Comparison of ENCODE assay signal across 25 cellular contexts in genomic region chr20:9576695-9577094, GRCh38.
DNase-seq lines count a peak whose midpoint lies in the region; ATAC-seq, FAIRE-seq and TF ChIP-seq lines count a peak whose summit lies in the region.
"Had no signal": no experiment of that assay in that cellular context is flagged by ENCODE, and none has a peak within 500 bp of the region (broad histone marks: within the 10 kb centered on the region; RNA-seq: fewer than 3 reads in every experiment).

No MANE protein-coding gene starts in this region.

- H3K9me2 ChIP-seq in Loucy (replicated peaks; ENCODE audit: low read depth, low read length) = no peaks in the 10 kb centered on the region

- H3K14ac ChIP-seq in H1 (ENCODE audit: insufficient read length) = no peak overlapping the region

- H3K79me1 ChIP-seq in H1 (ENCODE audit: low read depth, low read length) = no peaks in the 10 kb centered on the region

- no peak overlapping the region for H4K8ac ChIP-seq in H1 (ENCODE audit: extremely low read depth, insufficient read depth, low read length)

- TF ChIP-seq EP300 in H1 (IDR thresholded peaks at IDR 0.05; ENCODE audit: borderline replicate concordance in 1 of 2, low read depth in 2 of 2, low read length in 2 of 2) = no peak

- H3K9ac ChIP-seq in Loucy (ENCODE audit: low read depth, low read length, poor library complexity, severe bottlenecking) (peak overlapping the region; percentile 60), H1 (replicated peaks in 1 of 4; ENCODE audit: extremely low read depth in 1 of 4, low read depth in 3 of 4, low read length in 3 of 4) (no peak overlapping the region)

- no peak for TF ChIP-seq RAD21 in H1 (IDR thresholded peaks at IDR 0.05 in 1 of 2, conservative IDR thresholded peaks at IDR 0.05 in 1 of 2; ENCODE audit: low read depth in 2 of 2, low read length in 2 of 2)

- H4K5ac ChIP-seq in H1 (ENCODE audit: insufficient read length, low read depth, low read length) = no peak overlapping the region

- TF ChIP-seq CTCF in A673 (conservative IDR thresholded peaks at IDR 0.05; ENCODE audit: low read depth, low read length) (no peak), Loucy (conservative IDR thresholded peaks at IDR 0.05; ENCODE audit: low read length) (no peak), H1 (IDR thresholded peaks at IDR 0.05; ENCODE audit: control extremely low read depth in 1 of 3, insufficient read depth in 1 of 3, low read depth in 1 of 3, low read length in 3 of 3) (no peak), testis (IDR thresholded peaks at IDR 0.05) (no peak)

- H3K23ac ChIP-seq in H1 (ENCODE audit: insufficient read length) = no peak overlapping the region

- H3K56ac ChIP-seq in H1 (replicated peaks; ENCODE audit: insufficient read length, low read depth, low read length) = no peak overlapping the region

- H2BK20ac ChIP-seq in H1 (ENCODE audit: low read length) = no peak overlapping the region

- POLR2A ChIA-PET in A673 (lab: Charles Lee; ENCODE audit: low non-redundant PET) = no interaction called here
- POLR2A ChIA-PET in H1 (lab: Charles Lee; ENCODE audit: partially characterized antibody) = no interaction called here

- DNase-seq in A673 (ENCODE audit: low spot score) = peak; percentile 11
- no peak for DNase-seq in H1 (ENCODE audit: low read depth in 1 of 2, low spot score in 2 of 2)
- peak; percentile 30 for DNase-seq in iPS-NIHi7 (ENCODE audit: extremely low spot score)
- DNase-seq in RPMI8226 = no peak
- no peak for DNase-seq in testis
- DNase-seq in SW 1271 (lab: John Stamatoyannopoulos, UW) = no peak
- DNase-seq: 8988T; CD4-positive, CD25-positive, alpha-beta regulatory T cell; DMS153; DND-41; HCEC 1CT; NCI-H1105; NCI-H1436 treated with DMSO at 0.1 percent for 48 hours; NCI-H187 treated with DMSO at 0.1 percent for 48 hours; NCI-H2171 treated with DMSO at 0.1 percent for 48 hours; NCI-H345; NCI-H524; NCI-H748 treated with DMSO at 0.1 percent for 48 hours; NK-92 treated with Interleukin-12 subunit alpha and Interleukin-12 subunit beta, amount 100 ng/mL, for 24 hours; PC-9; Right ventricle myocardium superior had no signal

- 0 out of 2 replicates have a peak overlapping the region, but pooled peaks have one; percentile 29 for H2BK5ac ChIP-seq in H1 (ENCODE audit: low read depth, low read length)

- no peak overlapping the region for H3K4ac ChIP-seq in H1 (replicated peaks; ENCODE audit: insufficient read length, low read depth, low read length)

- no peak overlapping the region for H3K18ac ChIP-seq in H1 (ENCODE audit: extremely low read depth, low read length)

- H2BK120ac ChIP-seq in H1 (replicated peaks; ENCODE audit: low read depth, low read length) = no peak overlapping the region

- H3K4me1 ChIP-seq in A673 (ENCODE audit: insufficient read depth, low read length, poor library complexity, severe bottlenecking) = no peaks in the 10 kb centered on the region
- peaks cover 63% of the 10 kb centered on the region for H3K4me1 ChIP-seq in Loucy (ENCODE audit: insufficient read depth, low read length, poor library complexity, severe bottlenecking)
- H3K4me1 ChIP-seq in H1 (replicated peaks in 1 of 4; ENCODE audit: control insufficient read depth in 3 of 4, insufficient read depth in 4 of 4, low read length in 3 of 4) = peaks cover 19 to 35% (median 25%) of the 10 kb centered on the region in 4 experiments
- no peaks in the 10 kb centered on the region for H3K4me1 ChIP-seq in testis
- H3K4me1 ChIP-seq: SJSA1 had no signal

- CTCF ChIA-PET in A673 (lab: Charles Lee) (no interaction called here), H1 (lab: Charles Lee; ENCODE audit: partially characterized antibody) (interaction anchor here (1.0 to 2.5 kb wide), 5 partner anchors 12 to 117 kb away, joined by 4 to 8 read pairs (median 5); no protein-coding TSS in a partner anchor)

- H4K91ac ChIP-seq in H1 (replicated peaks; ENCODE audit: insufficient read length, low read length) = no peak overlapping the region

- TF ChIP-seq POLR2A in H1 (IDR thresholded peaks at IDR 0.05; ENCODE audit: control extremely low read depth in 1 of 2, low read depth in 2 of 2, low read length in 2 of 2) (no peak), testis (IDR thresholded peaks at IDR 0.05) (no peak)

- H2BK15ac ChIP-seq in H1 (ENCODE audit: low read length) = no peak overlapping the region

- H3K27ac ChIP-seq in A673 (ENCODE audit: low read depth, low read length, poor library complexity, severe bottlenecking) (no peak overlapping the region), H1 (ENCODE audit: low read depth, low read length) (no peak overlapping the region), testis (no peak overlapping the region)
- H3K27ac ChIP-seq: PC-9, SJSA1 had no signal

- H4K20me1 ChIP-seq in Loucy (ENCODE audit: insufficient read depth, low read length, poor library complexity, severe bottlenecking) (no peaks in the 10 kb centered on the region), H1 (replicated peaks in 1 of 2; ENCODE audit: control insufficient read depth in 1 of 2, insufficient read depth in 2 of 2, low read length in 2 of 2) (no peaks in the 10 kb centered on the region)

- peak overlapping the region; percentile 13; the same call in 1 of the 2 replicates for H2BK12ac ChIP-seq in H1 (ENCODE audit: low read depth, low read length)

- FAIRE-seq in H1 (lab: Jason Lieb, UNC) = peak; percentile 65
- FAIRE-seq: GM18507 had no signal

- ATAC-seq in HG03196 (IDR thresholded peaks at IDR 0.05; ENCODE audit: unreplicated experiment) = no peak

- 0 out of 2 replicates have a peak, but pooled peaks cover 2% of the 10 kb centered on the region for H3K23me2 ChIP-seq in H1 (ENCODE audit: low read depth, low read length)

- no peaks in the 10 kb centered on the region for H3K36me3 ChIP-seq in A673 (ENCODE audit: insufficient read depth, low read length, poor library complexity, severe bottlenecking)
- H3K36me3 ChIP-seq in Loucy (ENCODE audit: insufficient read depth, low read length) = no peaks in the 10 kb centered on the region
- H3K36me3 ChIP-seq in H1 (ENCODE audit: control insufficient read depth in 2 of 4, insufficient read depth in 4 of 4, low read length in 3 of 4) = no peaks in the 10 kb centered on the region
- no peaks in the 10 kb centered on the region for H3K36me3 ChIP-seq in testis (ENCODE audit: low read depth, missing control alignments)
- H3K36me3 ChIP-seq: SJSA1 had no signal

- H3K79me2 ChIP-seq in Loucy (ENCODE audit: insufficient read depth, low read length) (no peaks in the 10 kb centered on the region), H1 (ENCODE audit: control insufficient read depth in 1 of 2, insufficient read depth in 2 of 2, low read length in 2 of 2) (no peaks in the 10 kb centered on the region)

- H3F3A ChIP-seq in Loucy (ENCODE audit: low read depth) = peaks cover 6% of the 10 kb centered on the region

- H3K9me3 ChIP-seq in A673 (ENCODE audit: low read depth, low read length, poor library complexity, severe bottlenecking) (no peaks in the 10 kb centered on the region), Loucy (ENCODE audit: insufficient read depth, low read depth, low read length) (no peaks in the 10 kb centered on the region), H1 (ENCODE audit: insufficient read depth in 2 of 2, low read depth in 1 of 2, low read length in 1 of 2) (no peaks in the 10 kb centered on the region; a peak in 1 of 4 replicates), testis (no peaks in the 10 kb centered on the region)
- H3K9me3 ChIP-seq: SJSA1 had no signal

- H3K4me3 ChIP-seq in A673 (ENCODE audit: low read depth, low read length, poor library complexity, severe bottlenecking) (no peak overlapping the region), Loucy (ENCODE audit: low read length, poor library complexity, severe bottlenecking) (no peak overlapping the region), H1 (ENCODE audit: extremely low read depth in 1 of 4, insufficient read depth in 2 of 4, low read depth in 3 of 4, low read length in 4 of 4) (no peak overlapping the region; a peak in 1 of 8 replicates), testis (no peak overlapping the region)
- H3K4me3 ChIP-seq: PC-9, SJSA1 had no signal

- peak overlapping the region; percentile 21 for H3K4me2 ChIP-seq in Loucy (ENCODE audit: low read depth, low read length, poor library complexity, severe bottlenecking)
- 0 out of 4 replicates have a peak overlapping the region, but pooled peaks of 1 of the 2 experiments have one; percentile 11 for H3K4me2 ChIP-seq in H1 (ENCODE audit: insufficient read depth in 1 of 2, low read depth in 2 of 2, low read length in 2 of 2)
- H3K4me2 ChIP-seq: PC-9 had no signal

- H3K27me3 ChIP-seq in A673 (replicated peaks; ENCODE audit: insufficient read depth, low read depth, low read length, poor library complexity) (no peaks in the 10 kb centered on the region), Loucy (ENCODE audit: insufficient read depth, low read length, poor library complexity, severe bottlenecking) (no peaks in the 10 kb centered on the region), H1 (replicated peaks in 1 of 4; ENCODE audit: control insufficient read depth in 3 of 4, extremely low read depth in 1 of 4, insufficient read depth in 3 of 4, low read length in 3 of 4) (peaks cover 0 to 27% (median 13%) of the 10 kb centered on the region in 4 experiments; a peak in 6 of 7 replicates), testis (no peaks in the 10 kb centered on the region)

- intact Hi-C loops in A673 (cut with micrococcal nuclease; ENCODE audit: unreplicated experiment) = no loop called here
- intact Hi-C loops in testis (cut with DNase I; ENCODE audit: low total_unique reads) = no loop called here

- 60% methylated on average over 4 of the region's 4 CpGs; no CpG with 5 or more reads in 1 of the 2 experiments for WGBS in H1 (ENCODE audit: extremely low coverage in 1 of 2, insufficient coverage in 1 of 2, insufficient read length in 1 of 2, insufficient replicate concordance in 2 of 2, low coverage in 1 of 2, low lambda C conversion rate in 2 of 2, missing lambda C conversion rate in 1 of 2), 2 experiments
- 85 to 92% methylated on average over 4 of the region's 4 CpGs for WGBS in testis, 2 donors

- H2AFZ ChIP-seq in Loucy (ENCODE audit: low read length) (peak overlapping the region; percentile 54), H1 (ENCODE audit: low read length) (no peak overlapping the region)
- H2AFZ ChIP-seq: PC-9 had no signal

- BruUV-seq in A673 (replicated peaks; lab: Mats Ljungman, UMichigan) = no TSS peak

- no peak overlapping the region for H2AK5ac ChIP-seq in H1 (ENCODE audit: low read depth, low read length)

TF ChIP-seq in H1, 55 proteins besides CTCF, POLR2A, EP300 and RAD21:
- TF ChIP-seq TEAD4 (IDR thresholded peaks at IDR 0.05; ENCODE audit: low read depth, low read length) (no peak), JUN (IDR thresholded peaks at IDR 0.05; ENCODE audit: low read depth, low read length) (no peak), SP1 (IDR thresholded peaks at IDR 0.05; ENCODE audit: low read depth, low read length) (0 out of 2 replicates have a peak, but pooled peaks have one; percentile 26)

Comparison
In these comparisons a context has a peak if more than half of its experiments do, and no peak if none do; other contexts are left out.
1. DNase-seq: peak in A673 (single experiment) and iPS-NIHi7 (single experiment); none in H1 (0 of 2), RPMI8226 (single experiment), testis (single experiment) and SW 1271 (0 of 2).